Comparison of ENCODE assay signal across 8 cellular contexts in the genomic region with DNA sequence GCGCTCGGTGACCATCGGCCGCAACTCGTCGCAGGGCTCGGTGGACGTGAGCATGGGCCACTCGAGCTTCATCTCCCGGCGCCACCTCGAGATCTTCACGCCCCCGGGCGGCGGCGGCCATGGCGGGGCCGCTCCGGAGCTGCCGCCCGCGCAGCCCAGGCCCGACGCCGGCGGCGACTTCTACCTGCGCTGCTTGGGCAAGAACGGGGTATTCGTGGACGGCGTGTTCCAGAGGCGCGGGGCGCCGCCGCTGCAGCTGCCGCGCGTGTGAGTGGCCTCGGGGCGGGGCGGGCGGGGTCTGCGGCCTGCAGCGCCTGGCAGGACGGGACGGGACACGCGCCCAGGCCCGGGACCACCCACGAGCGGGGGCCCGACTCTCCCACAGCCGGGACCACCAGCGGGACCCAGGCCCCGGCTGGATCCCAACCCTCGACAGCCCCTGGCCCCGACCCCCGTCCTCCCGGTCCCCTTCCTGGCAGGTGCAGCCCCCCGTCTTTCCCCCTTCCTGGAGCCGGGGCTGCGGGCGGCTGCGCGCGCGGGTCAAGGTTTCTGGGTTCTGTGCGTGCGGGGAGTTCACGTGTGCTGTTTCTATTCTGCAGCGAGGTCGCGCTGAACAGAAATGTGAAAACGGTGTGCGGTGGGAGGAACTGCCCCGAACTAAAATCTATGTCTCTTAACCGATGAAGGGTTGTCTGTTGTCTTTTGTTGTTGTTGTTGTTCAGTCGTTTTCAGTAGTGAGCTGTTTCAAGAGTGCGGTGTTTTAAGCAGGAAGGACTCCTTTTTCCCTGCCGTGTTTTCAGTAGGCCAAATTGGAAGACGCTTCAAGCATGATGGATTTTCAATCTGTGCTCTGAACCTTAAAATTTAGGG. TPM values are rescaled to one million over a fixed set of nuclear protein-coding genes. Genes with fewer than 3 reads are reported as not detected.
DNase-seq lines count a peak whose midpoint lies in the region; TF ChIP-seq lines count a peak whose summit lies in the region.

No MANE protein-coding gene starts in this region.

- no peaks in the 10 kb centered on the region for H3K27me3 Mint-ChIP-seq in Caco-2 (ENCODE audit: insufficient read depth, unreplicated experiment)

- H3K36me3 ChIP-seq in Caco-2 (ENCODE audit: control insufficient read depth, insufficient read depth, low read length), result no peaks in the 10 kb centered on the region
- H3K36me3 ChIP-seq in SK-N-SH (replicated peaks in 1 of 2; ENCODE audit: control insufficient read depth in 1 of 2, insufficient read depth in 2 of 2, low read length in 1 of 2), result peaks cover 0 to 6% of the 10 kb centered on the region in 2 experiments
- H3K36me3 ChIP-seq in iPS-18a (ENCODE audit: control insufficient read depth, low read depth, low read length), result no peaks in the 10 kb centered on the region

- in situ Hi-C loops in astrocyte of the cerebellum (cut with HindIII; ENCODE audit: low sequenced_read_pairs), result no loop called here

- no peaks in the 10 kb centered on the region for H3K9me2 ChIP-seq in SK-N-SH

- H4K20me1 ChIP-seq in SK-N-SH (ENCODE audit: insufficient read depth), result peaks cover 50% of the 10 kb centered on the region

- H3K9me3 Mint-ChIP-seq in Caco-2 (ENCODE audit: unreplicated experiment), result no peaks in the 10 kb centered on the region

- POLR2A ChIA-PET in Caco-2 (lab: Charles Lee) (interaction anchor here (0.5 to 1.7 kb wide), 6 partner anchors 26 to 1123 kb away, joined by 3 to 9 read pairs (median 3); no protein-coding TSS in a partner anchor), HEK293T (lab: Yijun Ruan, JAX) (interaction anchor here (1.0 to 4.0 kb wide), 15 partner anchors 8 to 63 kb away, joined by 3 to 31 read pairs (median 5); no protein-coding TSS in a partner anchor), SK-N-SH (lab: Yijun Ruan, JAX) (interaction anchor here (0.6 to 1.6 kb wide), 4 partner anchors 16 to 64 kb away, joined by 3 to 6 read pairs (median 4); no protein-coding TSS in a partner anchor)

- H3K4me2 ChIP-seq in SK-N-SH, result peak overlapping the region; percentile 76

- no peak for TF ChIP-seq CTCF in Caco-2 (IDR thresholded peaks at IDR 0.05; ENCODE audit: insufficient read depth in 1 of 2, low read depth in 1 of 2, low read length in 1 of 2, severe bottlenecking in 1 of 2, unreplicated experiment in 1 of 2)
- TF ChIP-seq CTCF in SK-N-SH (IDR thresholded peaks at IDR 0.05), result no peak
- TF ChIP-seq CTCF in astrocyte of the cerebellum (IDR thresholded peaks at IDR 0.05; ENCODE audit: low read depth, low read length, missing control alignments), result no peak

- H3K9me3 ChIP-seq in Caco-2, result no peaks in the 10 kb centered on the region
- no peaks in the 10 kb centered on the region for H3K9me3 ChIP-seq in SK-N-SH
- H3K9me3 ChIP-seq in iPS-18a (ENCODE audit: control insufficient read depth, low read depth, low read length), result no peaks in the 10 kb centered on the region

- peak overlapping the region; percentile 49 for H3K9ac ChIP-seq in SK-N-SH
- peak overlapping the region; percentile 41 for H3K9ac ChIP-seq in iPS-18a (ENCODE audit: low read length)

- peaks cover 14% of the 10 kb centered on the region for H3F3A ChIP-seq in SK-N-SH (replicated peaks; ENCODE audit: insufficient read depth)

- no peak for TF ChIP-seq RAD21 in SK-N-SH (IDR thresholded peaks at IDR 0.05; ENCODE audit: low read length)

- H3K36me3 Mint-ChIP-seq in Caco-2 (ENCODE audit: insufficient read depth, unreplicated experiment), result peaks cover 41% of the 10 kb centered on the region

- TF ChIP-seq EP300 in SK-N-SH (IDR thresholded peaks at IDR 0.05; ENCODE audit: borderline replicate concordance in 1 of 2, low read depth in 1 of 2, low read length in 1 of 2), result no peak

- H3K27me3 ChIP-seq in Caco-2 (replicated peaks; ENCODE audit: control insufficient read depth, insufficient read depth, low read length), result no peaks in the 10 kb centered on the region
- H3K27me3 ChIP-seq in SK-N-SH (ENCODE audit: insufficient read depth), result no peaks in the 10 kb centered on the region
- H3K27me3 ChIP-seq in iPS-18a (ENCODE audit: control insufficient read depth, insufficient read depth, low read length), result no peaks in the 10 kb centered on the region

- H3K4me1 ChIP-seq in Caco-2 (peaks cover 24% of the 10 kb centered on the region), SK-N-SH (ENCODE audit: control insufficient read depth in 1 of 2, insufficient read depth in 2 of 2, low read depth in 1 of 2, low read length in 1 of 2) (peaks cover 6 to 8% of the 10 kb centered on the region in 2 experiments; a peak in 2 of 4 replicates), iPS-18a (ENCODE audit: control insufficient read depth, low read depth, low read length) (no peaks in the 10 kb centered on the region)

- peaks cover 54% of the 10 kb centered on the region for H3K79me2 ChIP-seq in SK-N-SH (ENCODE audit: insufficient read depth)

- H3K27ac ChIP-seq in SK-N-SH (ENCODE audit: low read depth in 2 of 2, low read length in 1 of 2), result peak overlapping the region; percentile 5 to 60; a peak in 3 of 4 replicates
- no peak overlapping the region for H3K27ac ChIP-seq in iPS-18a (ENCODE audit: low read length)
- H3K27ac ChIP-seq in skin epidermis, result peak overlapping the region; percentile 63 to 97 (median 90)

- CTCF ChIA-PET in Caco-2 (lab: Charles Lee) (interaction anchor here (0.6 kb wide), 1 partner anchor 11 kb away, joined by 6 read pairs; no protein-coding TSS in a partner anchor), HEK293T (lab: Yijun Ruan, JAX) (interaction anchor here (0.7 to 3.2 kb wide), 3 partner anchors 16 to 34 kb away, joined by 3 to 12 read pairs (median 6); no protein-coding TSS in a partner anchor), SK-N-SH (lab: Yijun Ruan, JAX) (interaction anchor here (0.8 to 4.3 kb wide), 13 partner anchors 9 to 252 kb away, joined by 3 to 23 read pairs (median 4); no protein-coding TSS in a partner anchor)

- no peak overlapping the region for H2AFZ ChIP-seq in SK-N-SH (ENCODE audit: low read depth)

- H3K4me1 Mint-ChIP-seq in Caco-2 (ENCODE audit: low read depth, unreplicated experiment), result peaks cover 17% of the 10 kb centered on the region

- DNase-seq in Caco-2 (peak in 1 of 2 experiments; percentile 57), HEK293T (ENCODE audit: extremely low spot score) (no peak), SK-N-SH (peak; percentile 80), astrocyte of the cerebellum (ENCODE audit: low read depth) (no peak), occipital lobe (lab: John Stamatoyannopoulos, UW) (no peak), mesenteric fat pad (ENCODE audit: low spot score) (no peak)

- H3K4me3 ChIP-seq in Caco-2 (ENCODE audit: low read depth, low read length), result peak overlapping the region; percentile 93
- peak overlapping the region; percentile 62 to 75 for H3K4me3 ChIP-seq in SK-N-SH (ENCODE audit: low read depth in 2 of 2, low read length in 1 of 2)
- H3K4me3 ChIP-seq in astrocyte of the cerebellum (ENCODE audit: low read depth, low read length), result peak overlapping the region; percentile 64
- peak overlapping the region; percentile 74 for H3K4me3 ChIP-seq in iPS-18a (ENCODE audit: low read length)
- H3K4me3 ChIP-seq in skin epidermis, result peak overlapping the region; percentile 72 to 95 (median 91)

- no TSS peak for BruUV-seq in Caco-2 (replicated peaks; lab: Mats Ljungman, UMichigan)

- intact Hi-C loops in Caco-2 (cut with micrococcal nuclease; ENCODE audit: unreplicated experiment), result loop anchor here (5.0 kb wide), 1 partner anchor 593 kb away; a partner anchor contains a TSS

- H3K4me3 Mint-ChIP-seq in Caco-2 (ENCODE audit: unreplicated experiment), result peak overlapping the region; percentile 97

- WGBS in SK-N-SH (ENCODE audit: low lambda C conversion rate), result under 1% methylated on average over 33 of the region's 84 CpGs

- peak overlapping the region; percentile 94 for H3K27ac Mint-ChIP-seq in Caco-2 (ENCODE audit: unreplicated experiment)

TF ChIP-seq in HEK293T, 16 proteins besides CTCF, POLR2A, EP300 and RAD21:
- TF ChIP-seq SP1 (IDR thresholded peaks at IDR 0.05) (no peak), CTBP1 (IDR thresholded peaks at IDR 0.05; ENCODE audit: borderline replicate concordance) (0 out of 2 replicates have a peak, but pooled peaks have one; percentile 18), FOXA1 (IDR thresholded peaks at IDR 0.05) (no peak), LEF1 (IDR thresholded peaks at IDR 0.05; ENCODE audit: borderline replicate concordance) (no peak), TARDBP (IDR thresholded peaks at IDR 0.05) (no peak)

TF ChIP-seq in SK-N-SH, 30 proteins besides CTCF, POLR2A, EP300 and RAD21:
- TF ChIP-seq MXI1 (IDR thresholded peaks at IDR 0.05; ENCODE audit: low read depth, low read length) (peak; percentile 86; the same call in 1 of the 2 replicates), SIN3A (IDR thresholded peaks at IDR 0.05; ENCODE audit: borderline replicate concordance, low read depth, low read length) (0 out of 2 replicates have a peak, but pooled peaks have one; percentile 39), NRF1 (IDR thresholded peaks at IDR 0.05; ENCODE audit: low read depth, low read length) (peak; percentile 34; the same call in 1 of the 2 replicates), GATA2 (CRISPR knock-in tag; IDR thresholded peaks at IDR 0.05) (no peak), FOXM1 (IDR thresholded peaks at IDR 0.05; ENCODE audit: low read depth) (no peak)
- TF ChIP-seq, protein P1, sequence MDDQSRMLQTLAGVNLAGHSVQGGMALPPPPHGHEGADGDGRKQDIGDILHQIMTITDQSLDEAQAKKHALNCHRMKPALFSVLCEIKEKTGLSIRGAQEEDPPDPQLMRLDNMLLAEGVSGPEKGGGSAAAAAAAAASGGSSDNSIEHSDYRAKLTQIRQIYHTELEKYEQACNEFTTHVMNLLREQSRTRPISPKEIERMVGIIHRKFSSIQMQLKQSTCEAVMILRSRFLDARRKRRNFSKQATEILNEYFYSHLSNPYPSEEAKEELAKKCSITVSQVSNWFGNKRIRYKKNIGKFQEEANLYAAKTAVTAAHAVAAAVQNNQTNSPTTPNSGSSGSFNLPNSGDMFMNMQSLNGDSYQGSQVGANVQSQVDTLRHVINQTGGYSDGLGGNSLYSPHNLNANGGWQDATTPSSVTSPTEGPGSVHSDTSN (IDR thresholded peaks at IDR 0.05), result no peak
- TF ChIP-seq, protein P2, sequence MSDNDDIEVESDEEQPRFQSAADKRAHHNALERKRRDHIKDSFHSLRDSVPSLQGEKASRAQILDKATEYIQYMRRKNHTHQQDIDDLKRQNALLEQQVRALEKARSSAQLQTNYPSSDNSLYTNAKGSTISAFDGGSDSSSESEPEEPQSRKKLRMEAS (IDR thresholded peaks at IDR 0.05; ENCODE audit: low read depth), result peak; percentile 60

RNA-seq across cellular contexts. Expression of a gene that starts 0.7 kb away (rescaled TPM):
- total RNA-seq in Caco-2 (2022) (118 and 124 TPM in 2 replicates), occipital lobe (41.2 TPM), mesenteric fat pad (65.3 TPM)
- polyA plus RNA-seq in SK-N-SH (2012; rRNA removed), result 33.6 and 36.4 TPM in 2 replicates
- 21.3 and 29.9 TPM in 2 replicates for polyA plus RNA-seq in SK-N-SH (2012; cell fraction: cytosol; rRNA removed)
- 43.8 and 54.0 TPM in 2 replicates for polyA plus RNA-seq in SK-N-SH (2012; cell fraction: nucleus; rRNA removed)
